In genomic region chr6:15801912-15802311, GRCh38 we compare ENCODE assay signal across 34 cellular contexts.
"Had no signal": no experiment of that assay in that cellular context is flagged by ENCODE, and none has a peak within 500 bp of the region (broad histone marks: within the 10 kb centered on the region; RNA-seq: fewer than 3 reads in every experiment).

No MANE protein-coding gene starts in this region.

- H3K4me3 ChIP-seq: MG63 had no signal

- DNase-seq: Kasumi-1, MG63, MM.1S, MV-4-11, NCI-H1048, NCI-H1092, NCI-H1092 treated with DMSO at 0.1 percent for 48 hours, NCI-H1105, NCI-H1105 treated with DMSO at 0.1 percent for 48 hours, NCI-H1417, NCI-H1417 treated with DMSO at 0.1 percent for 48 hours, NCI-H1436, NCI-H1436 treated with DMSO at 0.1 percent for 48 hours, NCI-H1694, NCI-H1694 treated with DMSO at 0.1 percent for 48 hours, NCI-H187, NCI-H187 treated with DMSO at 0.1 percent for 48 hours, NCI-H1930, NCI-H2029, NCI-H2029 treated with DMSO at 0.1 percent for 48 hours, NCI-H2081, NCI-H2081 treated with DMSO at 0.1 percent for 48 hours, NCI-H2107, NCI-H2171, NCI-H2171 treated with DMSO at 0.1 percent for 48 hours, NCI-H2227 treated with DMSO at 0.1 percent for 48 hours, NCI-H226, NCI-H345, NCI-H446, NCI-H446 treated with DMSO at 0.1 percent for 48 hours, NCI-H510A, NCI-H510A treated with DMSO at 0.1 percent for 48 hours, NCI-H524, NCI-H524 treated with DMSO at 0.1 percent for 48 hours had no signal

- H3K9me3 ChIP-seq: MG63 had no signal

- H3K36me3 ChIP-seq: MG63 had no signal

- H3K27me3 ChIP-seq: MG63 had no signal
